In the genomic region with DNA sequence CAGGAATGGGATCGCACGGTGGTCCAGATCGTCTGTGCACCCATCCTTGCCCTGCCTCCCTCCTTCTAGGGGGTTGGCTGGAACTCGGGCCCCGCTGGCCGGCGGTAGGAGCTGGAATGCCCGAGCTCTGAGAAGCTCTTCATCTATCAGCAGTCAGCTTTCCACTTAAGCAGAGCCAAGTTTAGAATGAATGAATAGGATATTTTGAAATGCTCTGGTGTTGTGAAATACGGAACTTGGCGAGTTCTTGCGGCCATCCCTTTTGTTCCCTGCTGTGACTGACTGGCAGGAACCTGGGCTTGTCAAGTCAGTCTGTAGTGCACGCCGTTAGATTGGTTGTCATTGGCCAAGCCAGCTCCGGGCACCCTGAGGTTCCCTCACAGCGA, we compare ENCODE assay signal across 1 cellular context.
A peak's percentile ranks its signal among the peaks of the same experiment; 100 is the strongest.
TF ChIP-seq lines count a peak whose summit lies in the region.

No MANE protein-coding gene starts in this region.

TF ChIP-seq in HepG2, 621 proteins besides CTCF, POLR2A, EP300 and RAD21 (continued from another document):
- TF ChIP-seq ZBTB33 (CRISPR knock-in tag; IDR thresholded peaks at IDR 0.05) (peak; percentile 76), RARA (CRISPR knock-in tag; IDR thresholded peaks at IDR 0.05) (0 out of 2 replicates have a peak, but pooled peaks have one; percentile 12), ZNF260 (CRISPR knock-in tag; IDR thresholded peaks at IDR 0.05; ENCODE audit: borderline replicate concordance, low read depth) (no peak), TBX2 (CRISPR knock-in tag; IDR thresholded peaks at IDR 0.05; ENCODE audit: borderline replicate concordance) (peak; percentile 43; the same call in 1 of the 2 replicates), CEBPB (IDR thresholded peaks at IDR 0.05; ENCODE audit: borderline replicate concordance, low read depth, low read length) (peak; percentile 95), ISL2 (CRISPR knock-in tag; IDR thresholded peaks at IDR 0.05) (no peak), HCFC1 (IDR thresholded peaks at IDR 0.05; ENCODE audit: low read depth, low read length) (no peak), HOXA3 (CRISPR knock-in tag; IDR thresholded peaks at IDR 0.05) (0 out of 2 replicates have a peak, but pooled peaks have one; percentile 13), TAF15 (IDR thresholded peaks at IDR 0.05; ENCODE audit: low read depth, low read length, poor library complexity, severe bottlenecking) (no peak), GZF1 (CRISPR knock-in tag; IDR thresholded peaks at IDR 0.05) (no peak), NONO (IDR thresholded peaks at IDR 0.05) (no peak), NONO (CRISPR knock-in tag; conservative IDR thresholded peaks at IDR 0.05) (no peak), TRIM24 (CRISPR knock-in tag; IDR thresholded peaks at IDR 0.05) (no peak), HMGA1 (CRISPR knock-in tag; conservative IDR thresholded peaks at IDR 0.05) (no peak), ZKSCAN1 (IDR thresholded peaks at IDR 0.05; ENCODE audit: low read length) (no peak), TBP (CRISPR knock-in tag; IDR thresholded peaks at IDR 0.05) (no peak), ZMYM4 (CRISPR knock-in tag; IDR thresholded peaks at IDR 0.05) (no peak), REL (CRISPR knock-in tag; conservative IDR thresholded peaks at IDR 0.05) (no peak), U2AF2 (IDR thresholded peaks at IDR 0.05; ENCODE audit: low read depth, low read length) (no peak), SOX13 (IDR thresholded peaks at IDR 0.05) (0 out of 2 replicates have a peak, but pooled peaks have one; percentile 20), SOX13 (CRISPR knock-in tag; conservative IDR thresholded peaks at IDR 0.05 in 1 of 2, IDR thresholded peaks at IDR 0.05 in 1 of 2) (peak in 1 of 2 experiments; percentile 74; a peak in 2 of 4 replicates), ELF1 (CRISPR knock-in tag; IDR thresholded peaks at IDR 0.05) (peak; percentile 33; the same call in 1 of the 2 replicates), SETDB1 (CRISPR knock-in tag; IDR thresholded peaks at IDR 0.05; ENCODE audit: borderline replicate concordance) (no peak), MXD1 (CRISPR knock-in tag; IDR thresholded peaks at IDR 0.05) (no peak), ZNF577 (CRISPR knock-in tag; IDR thresholded peaks at IDR 0.05; ENCODE audit: borderline replicate concordance, low read depth) (no peak), ZNF644 (CRISPR knock-in tag; IDR thresholded peaks at IDR 0.05; ENCODE audit: low read depth) (no peak), GPN1 (CRISPR knock-in tag; IDR thresholded peaks at IDR 0.05; ENCODE audit: borderline replicate concordance) (no peak), MEIS1 (CRISPR knock-in tag; IDR thresholded peaks at IDR 0.05; ENCODE audit: borderline replicate concordance) (no peak), ZNF800 (CRISPR knock-in tag; IDR thresholded peaks at IDR 0.05) (no peak), SYNCRIP (IDR thresholded peaks at IDR 0.05; ENCODE audit: insufficient read depth, low read depth, low read length) (no peak), YY1 (IDR thresholded peaks at IDR 0.05; ENCODE audit: insufficient read depth, insufficient replicate concordance, low read depth, low read length) (no peak), ZNF589 (CRISPR knock-in tag; conservative IDR thresholded peaks at IDR 0.05) (no peak), MATR3 (CRISPR knock-in tag; IDR thresholded peaks at IDR 0.05) (no peak), ZNF484 (CRISPR knock-in tag; IDR thresholded peaks at IDR 0.05; ENCODE audit: borderline replicate concordance, low read depth) (no peak), STAG1 (CRISPR knock-in tag; IDR thresholded peaks at IDR 0.05) (no peak), ZGPAT (CRISPR knock-in tag; IDR thresholded peaks at IDR 0.05) (peak; percentile 42; the same call in 1 of the 2 replicates), ELF3 (CRISPR knock-in tag; IDR thresholded peaks at IDR 0.05) (peak; percentile 62), TGIF2 (CRISPR knock-in tag; IDR thresholded peaks at IDR 0.05) (peak; percentile 85), ZNF615 (CRISPR knock-in tag; IDR thresholded peaks at IDR 0.05; ENCODE audit: borderline replicate concordance) (no peak), ZNF772 (CRISPR knock-in tag; IDR thresholded peaks at IDR 0.05) (no peak), SSRP1 (CRISPR knock-in tag; IDR thresholded peaks at IDR 0.05) (0 out of 2 replicates have a peak, but pooled peaks have one; percentile 27), AKNA (CRISPR knock-in tag; IDR thresholded peaks at IDR 0.05; ENCODE audit: borderline replicate concordance) (no peak), ZNF549 (CRISPR knock-in tag; IDR thresholded peaks at IDR 0.05) (no peak), ZNF841 (CRISPR knock-in tag; IDR thresholded peaks at IDR 0.05; ENCODE audit: borderline replicate concordance) (no peak), CENPT (CRISPR knock-in tag; IDR thresholded peaks at IDR 0.05; ENCODE audit: low read depth) (no peak), ZSCAN20 (CRISPR knock-in tag; IDR thresholded peaks at IDR 0.05; ENCODE audit: borderline replicate concordance) (no peak), ZNF335 (CRISPR knock-in tag; IDR thresholded peaks at IDR 0.05) (no peak), CCAR2 (optimal IDR thresholded peaks at IDR 0.05; ENCODE audit: low read depth, low read length) (no peak), NCOR1 (IDR thresholded peaks at IDR 0.05; ENCODE audit: borderline replicate concordance, low read length) (no peak)
- TF ChIP-seq, protein P1, sequence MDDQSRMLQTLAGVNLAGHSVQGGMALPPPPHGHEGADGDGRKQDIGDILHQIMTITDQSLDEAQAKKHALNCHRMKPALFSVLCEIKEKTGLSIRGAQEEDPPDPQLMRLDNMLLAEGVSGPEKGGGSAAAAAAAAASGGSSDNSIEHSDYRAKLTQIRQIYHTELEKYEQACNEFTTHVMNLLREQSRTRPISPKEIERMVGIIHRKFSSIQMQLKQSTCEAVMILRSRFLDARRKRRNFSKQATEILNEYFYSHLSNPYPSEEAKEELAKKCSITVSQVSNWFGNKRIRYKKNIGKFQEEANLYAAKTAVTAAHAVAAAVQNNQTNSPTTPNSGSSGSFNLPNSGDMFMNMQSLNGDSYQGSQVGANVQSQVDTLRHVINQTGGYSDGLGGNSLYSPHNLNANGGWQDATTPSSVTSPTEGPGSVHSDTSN (CRISPR knock-in tag; IDR thresholded peaks at IDR 0.05; ENCODE audit: borderline replicate concordance) = no peak
- TF ChIP-seq, protein P2, sequence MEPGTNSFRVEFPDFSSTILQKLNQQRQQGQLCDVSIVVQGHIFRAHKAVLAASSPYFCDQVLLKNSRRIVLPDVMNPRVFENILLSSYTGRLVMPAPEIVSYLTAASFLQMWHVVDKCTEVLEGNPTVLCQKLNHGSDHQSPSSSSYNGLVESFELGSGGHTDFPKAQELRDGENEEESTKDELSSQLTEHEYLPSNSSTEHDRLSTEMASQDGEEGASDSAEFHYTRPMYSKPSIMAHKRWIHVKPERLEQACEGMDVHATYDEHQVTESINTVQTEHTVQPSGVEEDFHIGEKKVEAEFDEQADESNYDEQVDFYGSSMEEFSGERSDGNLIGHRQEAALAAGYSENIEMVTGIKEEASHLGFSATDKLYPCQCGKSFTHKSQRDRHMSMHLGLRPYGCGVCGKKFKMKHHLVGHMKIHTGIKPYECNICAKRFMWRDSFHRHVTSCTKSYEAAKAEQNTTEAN (CRISPR knock-in tag; conservative IDR thresholded peaks at IDR 0.05) = no peak
- TF ChIP-seq, protein P3, sequence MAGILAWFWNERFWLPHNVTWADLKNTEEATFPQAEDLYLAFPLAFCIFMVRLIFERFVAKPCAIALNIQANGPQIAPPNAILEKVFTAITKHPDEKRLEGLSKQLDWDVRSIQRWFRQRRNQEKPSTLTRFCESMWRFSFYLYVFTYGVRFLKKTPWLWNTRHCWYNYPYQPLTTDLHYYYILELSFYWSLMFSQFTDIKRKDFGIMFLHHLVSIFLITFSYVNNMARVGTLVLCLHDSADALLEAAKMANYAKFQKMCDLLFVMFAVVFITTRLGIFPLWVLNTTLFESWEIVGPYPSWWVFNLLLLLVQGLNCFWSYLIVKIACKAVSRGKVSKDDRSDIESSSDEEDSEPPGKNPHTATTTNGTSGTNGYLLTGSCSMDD (CRISPR knock-in tag; IDR thresholded peaks at IDR 0.05) = no peak
- TF ChIP-seq, protein P4, sequence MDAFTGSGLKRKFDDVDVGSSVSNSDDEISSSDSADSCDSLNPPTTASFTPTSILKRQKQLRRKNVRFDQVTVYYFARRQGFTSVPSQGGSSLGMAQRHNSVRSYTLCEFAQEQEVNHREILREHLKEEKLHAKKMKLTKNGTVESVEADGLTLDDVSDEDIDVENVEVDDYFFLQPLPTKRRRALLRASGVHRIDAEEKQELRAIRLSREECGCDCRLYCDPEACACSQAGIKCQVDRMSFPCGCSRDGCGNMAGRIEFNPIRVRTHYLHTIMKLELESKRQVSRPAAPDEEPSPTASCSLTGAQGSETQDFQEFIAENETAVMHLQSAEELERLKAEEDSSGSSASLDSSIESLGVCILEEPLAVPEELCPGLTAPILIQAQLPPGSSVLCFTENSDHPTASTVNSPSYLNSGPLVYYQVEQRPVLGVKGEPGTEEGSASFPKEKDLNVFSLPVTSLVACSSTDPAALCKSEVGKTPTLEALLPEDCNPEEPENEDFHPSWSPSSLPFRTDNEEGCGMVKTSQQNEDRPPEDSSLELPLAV (CRISPR knock-in tag; conservative IDR thresholded peaks at IDR 0.05; ENCODE audit: low read depth) = no peak
